In the genomic region with DNA sequence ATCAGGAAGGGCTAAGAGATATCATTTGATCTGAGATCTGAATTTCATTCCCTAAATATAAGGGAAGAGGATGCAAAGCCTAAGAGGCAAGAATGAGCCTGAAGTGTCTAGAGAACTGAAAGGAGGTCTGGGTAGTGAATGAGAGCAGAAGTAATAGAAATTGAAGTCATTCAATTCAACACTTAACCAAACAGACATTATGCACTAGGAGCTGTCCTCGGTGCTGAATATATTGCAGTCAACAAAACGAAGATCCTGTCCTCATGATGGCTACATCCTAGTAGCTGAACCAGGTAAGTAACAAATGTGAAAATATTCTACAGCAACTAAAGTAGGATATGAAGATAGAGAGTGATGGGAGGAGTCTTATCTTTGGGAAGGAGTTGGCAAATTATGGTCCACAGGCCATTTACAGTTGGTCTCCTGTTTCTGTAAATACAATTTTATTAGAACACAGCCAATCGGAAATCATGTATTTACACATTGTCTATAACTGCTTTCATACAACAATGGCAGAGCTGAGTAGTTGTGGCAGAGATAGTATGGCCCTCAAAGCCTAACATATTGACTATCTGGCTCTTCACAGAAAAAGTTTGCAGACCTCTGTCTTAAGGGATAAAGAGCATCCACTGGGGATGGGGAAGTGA, we compare ENCODE assay signal across 9 cellular contexts.
DNase-seq lines count a peak whose midpoint lies in the region; ATAC-seq, FAIRE-seq and TF ChIP-seq lines count a peak whose summit lies in the region.
"Had no signal": no experiment of that assay in that cellular context is flagged by ENCODE, and none has a peak within 500 bp of the region (broad histone marks: within the 10 kb centered on the region; RNA-seq: fewer than 3 reads in every experiment).

No MANE protein-coding gene starts in this region.

- no peak for FAIRE-seq in kidney (lab: Jason Lieb, UNC)

- H3K27ac ChIP-seq in ascending aorta: no peak overlapping the region
- H3K27ac ChIP-seq in kidney (ENCODE audit: low read depth in 2 of 2, low read length in 2 of 2): no peak overlapping the region

- DNase-seq in Caki2 (ENCODE audit: low read depth): peak; percentile 10
- DNase-seq in HT1080 (ENCODE audit: low read depth): peak; percentile 40
- DNase-seq in activated CD8-positive, alpha-beta T cell treated with anti-CD3 and anti-CD28 coated beads for 36 hours: peak; percentile 12
- peak; percentile 67 for DNase-seq in iPS-NIHi7 (ENCODE audit: extremely low spot score)
- no peak for DNase-seq in ascending aorta (ENCODE audit: low spot score in 2 of 2)
- no peak for DNase-seq in kidney
- DNase-seq: activated naive CD8-positive, alpha-beta T cell treated with anti-CD3 and anti-CD28 coated beads, Interleukin-2, amount 10 ng/mL, durations not matched to agents 7 days and 5 days had no signal

- H3K9me3 ChIP-seq in ascending aorta (no peaks in the 10 kb centered on the region), kidney (ENCODE audit: control insufficient read depth in 1 of 2, low read length in 2 of 2) (no peaks in the 10 kb centered on the region)

- no peak overlapping the region for H3K4me3 ChIP-seq in ascending aorta
- H3K4me3 ChIP-seq in kidney (ENCODE audit: low read length in 2 of 2): no peak overlapping the region

- no peaks in the 10 kb centered on the region for H3K27me3 Mint-ChIP-seq in activated CD8-positive, alpha-beta T cell treated with anti-CD3 and anti-CD28 coated beads for 36 hours
- H3K27me3 Mint-ChIP-seq: activated naive CD8-positive, alpha-beta T cell treated with anti-CD3 and anti-CD28 coated beads, Interleukin-2, amount 10 ng/mL, durations not matched to agents 7 days and 5 days had no signal

- no peak overlapping the region for H3K4me3 Mint-ChIP-seq in activated CD8-positive, alpha-beta T cell treated with anti-CD3 and anti-CD28 coated beads for 36 hours
- H3K4me3 Mint-ChIP-seq: activated naive CD8-positive, alpha-beta T cell treated with anti-CD3 and anti-CD28 coated beads, Interleukin-2, amount 10 ng/mL, durations not matched to agents 7 days and 5 days had no signal

- no peak for TF ChIP-seq CTCF in activated CD8-positive, alpha-beta T cell treated with anti-CD3 and anti-CD28 coated beads for 36 hours (IDR thresholded peaks at IDR 0.05)
- no peak for TF ChIP-seq CTCF in ascending aorta (IDR thresholded peaks at IDR 0.05)
- TF ChIP-seq CTCF in kidney (IDR thresholded peaks at IDR 0.05; ENCODE audit: borderline replicate concordance, extremely low read depth, insufficient read depth): no peak

- H3K36me3 ChIP-seq in ascending aorta (no peaks in the 10 kb centered on the region), kidney (ENCODE audit: control insufficient read depth in 1 of 2, insufficient read depth in 2 of 2, low read length in 2 of 2) (no peaks in the 10 kb centered on the region)

- H3K36me3 Mint-ChIP-seq in activated CD8-positive, alpha-beta T cell treated with anti-CD3 and anti-CD28 coated beads for 36 hours (ENCODE audit: low read depth): no peaks in the 10 kb centered on the region
- H3K36me3 Mint-ChIP-seq: activated naive CD8-positive, alpha-beta T cell treated with anti-CD3 and anti-CD28 coated beads, Interleukin-2, amount 10 ng/mL, durations not matched to agents 7 days and 5 days had no signal

- no peak for ATAC-seq in activated CD8-positive, alpha-beta T cell treated with anti-CD3 and anti-CD28 coated beads for 36 hours
- ATAC-seq in GM18873 (IDR thresholded peaks at IDR 0.05; ENCODE audit: low FRiP score, unreplicated experiment): no peak
- no peak for ATAC-seq in HG03097 (IDR thresholded peaks at IDR 0.05; ENCODE audit: low FRiP score, unreplicated experiment)

- POLR2A ChIA-PET in activated CD8-positive, alpha-beta T cell treated with anti-CD3 and anti-CD28 coated beads for 36 hours (lab: Charles Lee): interaction anchor here (0.6 kb wide), 1 partner anchor 320 kb away, joined by 3 read pairs; no protein-coding TSS in a partner anchor

- intact Hi-C loops in activated CD8-positive, alpha-beta T cell treated with anti-CD3 and anti-CD28 coated beads for 36 hours (cut with micrococcal nuclease): no loop called here
- intact Hi-C loops in ascending aorta (cut with DNase I) (no loop called here), kidney (cut with DNase I) (no loop called here)

- CTCF ChIA-PET in activated CD8-positive, alpha-beta T cell treated with anti-CD3 and anti-CD28 coated beads for 36 hours (lab: Charles Lee): no interaction called here

- no peak overlapping the region for H3K27ac Mint-ChIP-seq in activated CD8-positive, alpha-beta T cell treated with anti-CD3 and anti-CD28 coated beads for 36 hours
- H3K27ac Mint-ChIP-seq: activated naive CD8-positive, alpha-beta T cell treated with anti-CD3 and anti-CD28 coated beads, Interleukin-2, amount 10 ng/mL, durations not matched to agents 7 days and 5 days had no signal

- H3K9me3 Mint-ChIP-seq in activated CD8-positive, alpha-beta T cell treated with anti-CD3 and anti-CD28 coated beads for 36 hours: peaks cover 9% of the 10 kb centered on the region

- H3K27me3 ChIP-seq in ascending aorta: no peaks in the 10 kb centered on the region

- H3K4me1 Mint-ChIP-seq in activated CD8-positive, alpha-beta T cell treated with anti-CD3 and anti-CD28 coated beads for 36 hours (ENCODE audit: low read depth): no peaks in the 10 kb centered on the region
- H3K4me1 Mint-ChIP-seq: activated naive CD8-positive, alpha-beta T cell treated with anti-CD3 and anti-CD28 coated beads, Interleukin-2, amount 10 ng/mL, durations not matched to agents 7 days and 5 days had no signal

- in situ Hi-C loops in Caki2 (cut with HindIII; ENCODE audit: low pct_unique_long_range_greater_than_20kb, low sequenced_read_pairs): no loop called here

- H3K9ac ChIP-seq in kidney (ENCODE audit: low read length in 2 of 2): no peak overlapping the region

- H3K4me1 ChIP-seq in ascending aorta (no peaks in the 10 kb centered on the region), kidney (ENCODE audit: control insufficient read depth in 1 of 2, insufficient read depth in 1 of 2, low read depth in 1 of 2, low read length in 2 of 2) (no peaks in the 10 kb centered on the region)

Comparison
In these comparisons a context has a peak if more than half of its experiments do, and no peak if none do; other contexts are left out.
1. DNase-seq: peak in Caki2 (single experiment), HT1080 (single experiment), activated CD8-positive, alpha-beta T cell treated with anti-CD3 and anti-CD28 coated beads for 36 hours (single experiment) and iPS-NIHi7 (single experiment); none in ascending aorta (0 of 2) and kidney (single experiment).